ENCODE assay signal across 1 cellular context in the genomic region with DNA sequence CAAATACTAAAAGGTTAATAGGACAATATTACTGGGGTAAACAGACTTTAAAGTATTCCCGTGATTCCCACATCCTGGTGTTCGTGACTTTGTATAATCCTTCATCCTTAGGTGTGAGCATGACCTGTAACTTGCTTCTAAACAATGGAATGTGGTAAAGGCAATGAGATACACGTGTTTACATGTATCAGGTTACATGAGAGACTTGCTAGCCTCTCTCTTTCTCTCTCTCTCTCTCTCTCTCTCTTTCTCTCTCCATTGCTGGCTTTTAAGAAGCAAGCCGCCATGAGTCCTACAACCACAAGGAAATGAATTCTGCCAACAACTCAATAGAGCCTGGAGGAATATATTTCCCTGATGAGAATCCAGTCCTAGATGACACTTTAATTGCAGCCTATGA.
TF ChIP-seq lines count a peak whose summit lies in the region.

No MANE protein-coding gene starts in this region.

TF ChIP-seq in HepG2, 621 proteins besides CTCF, POLR2A, EP300 and RAD21 (continued from another document and continues in another):
- TF ChIP-seq, protein P1, sequence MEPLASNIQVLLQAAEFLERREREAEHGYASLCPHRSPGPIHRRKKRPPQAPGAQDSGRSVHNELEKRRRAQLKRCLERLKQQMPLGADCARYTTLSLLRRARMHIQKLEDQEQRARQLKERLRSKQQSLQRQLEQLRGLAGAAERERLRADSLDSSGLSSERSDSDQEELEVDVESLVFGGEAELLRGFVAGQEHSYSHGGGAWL (CRISPR knock-in tag; IDR thresholded peaks at IDR 0.05), result no peak
- no peak for TF ChIP-seq SRSF9 (IDR thresholded peaks at IDR 0.05; ENCODE audit: borderline replicate concordance, insufficient read depth, low read depth, low read length, poor library complexity, severe bottlenecking)
- TF ChIP-seq FOXP1 (IDR thresholded peaks at IDR 0.05), result no peak
- peak; percentile 39; the same call in 1 of the 2 replicates for TF ChIP-seq FOXP1 (CRISPR knock-in tag; IDR thresholded peaks at IDR 0.05)
- no peak for TF ChIP-seq FOXO1 (CRISPR knock-in tag; IDR thresholded peaks at IDR 0.05)
- no peak for TF ChIP-seq HDAC2 (CRISPR knock-in tag; IDR thresholded peaks at IDR 0.05)
- TF ChIP-seq, protein P2, sequence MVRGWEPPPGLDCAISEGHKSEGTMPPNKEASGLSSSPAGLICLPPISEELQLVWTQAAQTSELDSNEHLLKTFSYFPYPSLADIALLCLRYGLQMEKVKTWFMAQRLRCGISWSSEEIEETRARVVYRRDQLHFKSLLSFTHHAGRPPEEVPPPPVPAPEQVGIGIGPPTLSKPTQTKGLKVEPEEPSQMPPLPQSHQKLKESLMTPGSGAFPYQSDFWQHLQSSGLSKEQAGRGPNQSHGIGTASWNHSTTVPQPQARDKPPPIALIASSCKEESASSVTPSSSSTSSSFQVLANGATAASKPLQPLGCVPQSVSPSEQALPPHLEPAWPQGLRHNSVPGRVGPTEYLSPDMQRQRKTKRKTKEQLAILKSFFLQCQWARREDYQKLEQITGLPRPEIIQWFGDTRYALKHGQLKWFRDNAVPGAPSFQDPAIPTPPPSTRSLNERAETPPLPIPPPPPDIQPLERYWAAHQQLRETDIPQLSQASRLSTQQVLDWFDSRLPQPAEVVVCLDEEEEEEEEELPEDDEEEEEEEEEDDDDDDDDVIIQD (CRISPR knock-in tag; IDR thresholded peaks at IDR 0.05; ENCODE audit: low read depth), result 0 out of 2 replicates have a peak, but pooled peaks have one; percentile 37
- TF ChIP-seq, protein P3, sequence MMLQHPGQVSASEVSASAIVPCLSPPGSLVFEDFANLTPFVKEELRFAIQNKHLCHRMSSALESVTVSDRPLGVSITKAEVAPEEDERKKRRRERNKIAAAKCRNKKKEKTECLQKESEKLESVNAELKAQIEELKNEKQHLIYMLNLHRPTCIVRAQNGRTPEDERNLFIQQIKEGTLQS (CRISPR knock-in tag; IDR thresholded peaks at IDR 0.05), result no peak
- no peak for TF ChIP-seq MED13 (CRISPR knock-in tag; IDR thresholded peaks at IDR 0.05)
- TF ChIP-seq SMAD1 (CRISPR knock-in tag; IDR thresholded peaks at IDR 0.05; ENCODE audit: borderline replicate concordance, low read depth), result no peak
- no peak for TF ChIP-seq FLYWCH1 (CRISPR knock-in tag; IDR thresholded peaks at IDR 0.05)
- TF ChIP-seq ZMYM2 (CRISPR knock-in tag; IDR thresholded peaks at IDR 0.05), result no peak
- TF ChIP-seq ZNF496 (CRISPR knock-in tag; IDR thresholded peaks at IDR 0.05; ENCODE audit: insufficient replicate concordance), result no peak
- no peak for TF ChIP-seq TAF15 (IDR thresholded peaks at IDR 0.05; ENCODE audit: low read depth, low read length, poor library complexity, severe bottlenecking)
- 0 out of 2 replicates have a peak, but pooled peaks have one; percentile 13 for TF ChIP-seq SAP130 (CRISPR knock-in tag; IDR thresholded peaks at IDR 0.05; ENCODE audit: low read depth)
- no peak for TF ChIP-seq ZFP1 (CRISPR knock-in tag; IDR thresholded peaks at IDR 0.05)
- TF ChIP-seq, protein P4, sequence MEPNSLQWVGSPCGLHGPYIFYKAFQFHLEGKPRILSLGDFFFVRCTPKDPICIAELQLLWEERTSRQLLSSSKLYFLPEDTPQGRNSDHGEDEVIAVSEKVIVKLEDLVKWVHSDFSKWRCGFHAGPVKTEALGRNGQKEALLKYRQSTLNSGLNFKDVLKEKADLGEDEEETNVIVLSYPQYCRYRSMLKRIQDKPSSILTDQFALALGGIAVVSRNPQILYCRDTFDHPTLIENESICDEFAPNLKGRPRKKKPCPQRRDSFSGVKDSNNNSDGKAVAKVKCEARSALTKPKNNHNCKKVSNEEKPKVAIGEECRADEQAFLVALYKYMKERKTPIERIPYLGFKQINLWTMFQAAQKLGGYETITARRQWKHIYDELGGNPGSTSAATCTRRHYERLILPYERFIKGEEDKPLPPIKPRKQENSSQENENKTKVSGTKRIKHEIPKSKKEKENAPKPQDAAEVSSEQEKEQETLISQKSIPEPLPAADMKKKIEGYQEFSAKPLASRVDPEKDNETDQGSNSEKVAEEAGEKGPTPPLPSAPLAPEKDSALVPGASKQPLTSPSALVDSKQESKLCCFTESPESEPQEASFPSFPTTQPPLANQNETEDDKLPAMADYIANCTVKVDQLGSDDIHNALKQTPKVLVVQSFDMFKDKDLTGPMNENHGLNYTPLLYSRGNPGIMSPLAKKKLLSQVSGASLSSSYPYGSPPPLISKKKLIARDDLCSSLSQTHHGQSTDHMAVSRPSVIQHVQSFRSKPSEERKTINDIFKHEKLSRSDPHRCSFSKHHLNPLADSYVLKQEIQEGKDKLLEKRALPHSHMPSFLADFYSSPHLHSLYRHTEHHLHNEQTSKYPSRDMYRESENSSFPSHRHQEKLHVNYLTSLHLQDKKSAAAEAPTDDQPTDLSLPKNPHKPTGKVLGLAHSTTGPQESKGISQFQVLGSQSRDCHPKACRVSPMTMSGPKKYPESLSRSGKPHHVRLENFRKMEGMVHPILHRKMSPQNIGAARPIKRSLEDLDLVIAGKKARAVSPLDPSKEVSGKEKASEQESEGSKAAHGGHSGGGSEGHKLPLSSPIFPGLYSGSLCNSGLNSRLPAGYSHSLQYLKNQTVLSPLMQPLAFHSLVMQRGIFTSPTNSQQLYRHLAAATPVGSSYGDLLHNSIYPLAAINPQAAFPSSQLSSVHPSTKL (CRISPR knock-in tag; IDR thresholded peaks at IDR 0.05), result 0 out of 2 replicates have a peak, but pooled peaks have one; percentile 14
- TF ChIP-seq, protein P5, sequence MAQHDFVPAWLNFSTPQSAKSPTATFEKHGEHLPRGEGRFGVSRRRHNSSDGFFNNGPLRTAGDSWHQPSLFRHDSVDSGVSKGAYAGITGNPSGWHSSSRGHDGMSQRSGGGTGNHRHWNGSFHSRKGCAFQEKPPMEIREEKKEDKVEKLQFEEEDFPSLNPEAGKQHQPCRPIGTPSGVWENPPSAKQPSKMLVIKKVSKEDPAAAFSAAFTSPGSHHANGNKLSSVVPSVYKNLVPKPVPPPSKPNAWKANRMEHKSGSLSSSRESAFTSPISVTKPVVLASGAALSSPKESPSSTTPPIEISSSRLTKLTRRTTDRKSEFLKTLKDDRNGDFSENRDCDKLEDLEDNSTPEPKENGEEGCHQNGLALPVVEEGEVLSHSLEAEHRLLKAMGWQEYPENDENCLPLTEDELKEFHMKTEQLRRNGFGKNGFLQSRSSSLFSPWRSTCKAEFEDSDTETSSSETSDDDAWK (CRISPR knock-in tag; IDR thresholded peaks at IDR 0.05), result no peak
- TF ChIP-seq NFRKB (IDR thresholded peaks at IDR 0.05), result no peak
- no peak; the same call in 1 of the 2 replicates for TF ChIP-seq FOXK1 (CRISPR knock-in tag; IDR thresholded peaks at IDR 0.05; ENCODE audit: borderline replicate concordance, low read depth)
- no peak for TF ChIP-seq SP4 (CRISPR knock-in tag; IDR thresholded peaks at IDR 0.05)
- TF ChIP-seq, protein P6, sequence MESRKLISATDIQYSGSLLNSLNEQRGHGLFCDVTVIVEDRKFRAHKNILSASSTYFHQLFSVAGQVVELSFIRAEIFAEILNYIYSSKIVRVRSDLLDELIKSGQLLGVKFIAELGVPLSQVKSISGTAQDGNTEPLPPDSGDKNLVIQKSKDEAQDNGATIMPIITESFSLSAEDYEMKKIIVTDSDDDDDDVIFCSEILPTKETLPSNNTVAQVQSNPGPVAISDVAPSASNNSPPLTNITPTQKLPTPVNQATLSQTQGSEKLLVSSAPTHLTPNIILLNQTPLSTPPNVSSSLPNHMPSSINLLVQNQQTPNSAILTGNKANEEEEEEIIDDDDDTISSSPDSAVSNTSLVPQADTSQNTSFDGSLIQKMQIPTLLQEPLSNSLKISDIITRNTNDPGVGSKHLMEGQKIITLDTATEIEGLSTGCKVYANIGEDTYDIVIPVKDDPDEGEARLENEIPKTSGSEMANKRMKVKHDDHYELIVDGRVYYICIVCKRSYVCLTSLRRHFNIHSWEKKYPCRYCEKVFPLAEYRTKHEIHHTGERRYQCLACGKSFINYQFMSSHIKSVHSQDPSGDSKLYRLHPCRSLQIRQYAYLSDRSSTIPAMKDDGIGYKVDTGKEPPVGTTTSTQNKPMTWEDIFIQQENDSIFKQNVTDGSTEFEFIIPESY (CRISPR knock-in tag; IDR thresholded peaks at IDR 0.05), result no peak
- no peak for TF ChIP-seq HOXA3 (CRISPR knock-in tag; IDR thresholded peaks at IDR 0.05)
- 0 out of 2 replicates have a peak, but pooled peaks have one; percentile 38 for TF ChIP-seq HMG20A (CRISPR knock-in tag; IDR thresholded peaks at IDR 0.05; ENCODE audit: borderline replicate concordance)
- no peak for TF ChIP-seq SSRP1 (CRISPR knock-in tag; IDR thresholded peaks at IDR 0.05)
- no peak for TF ChIP-seq KLF9 (CRISPR knock-in tag; IDR thresholded peaks at IDR 0.05; ENCODE audit: low read depth)
- TF ChIP-seq ZNF569 (CRISPR knock-in tag; IDR thresholded peaks at IDR 0.05; ENCODE audit: borderline replicate concordance), result no peak
- TF ChIP-seq SOX5 (CRISPR knock-in tag; IDR thresholded peaks at IDR 0.05; ENCODE audit: borderline replicate concordance), result peak; percentile 60; the same call in 1 of the 2 replicates
- no peak for TF ChIP-seq HOXA5 (CRISPR knock-in tag; IDR thresholded peaks at IDR 0.05)
- TF ChIP-seq, protein P7, sequence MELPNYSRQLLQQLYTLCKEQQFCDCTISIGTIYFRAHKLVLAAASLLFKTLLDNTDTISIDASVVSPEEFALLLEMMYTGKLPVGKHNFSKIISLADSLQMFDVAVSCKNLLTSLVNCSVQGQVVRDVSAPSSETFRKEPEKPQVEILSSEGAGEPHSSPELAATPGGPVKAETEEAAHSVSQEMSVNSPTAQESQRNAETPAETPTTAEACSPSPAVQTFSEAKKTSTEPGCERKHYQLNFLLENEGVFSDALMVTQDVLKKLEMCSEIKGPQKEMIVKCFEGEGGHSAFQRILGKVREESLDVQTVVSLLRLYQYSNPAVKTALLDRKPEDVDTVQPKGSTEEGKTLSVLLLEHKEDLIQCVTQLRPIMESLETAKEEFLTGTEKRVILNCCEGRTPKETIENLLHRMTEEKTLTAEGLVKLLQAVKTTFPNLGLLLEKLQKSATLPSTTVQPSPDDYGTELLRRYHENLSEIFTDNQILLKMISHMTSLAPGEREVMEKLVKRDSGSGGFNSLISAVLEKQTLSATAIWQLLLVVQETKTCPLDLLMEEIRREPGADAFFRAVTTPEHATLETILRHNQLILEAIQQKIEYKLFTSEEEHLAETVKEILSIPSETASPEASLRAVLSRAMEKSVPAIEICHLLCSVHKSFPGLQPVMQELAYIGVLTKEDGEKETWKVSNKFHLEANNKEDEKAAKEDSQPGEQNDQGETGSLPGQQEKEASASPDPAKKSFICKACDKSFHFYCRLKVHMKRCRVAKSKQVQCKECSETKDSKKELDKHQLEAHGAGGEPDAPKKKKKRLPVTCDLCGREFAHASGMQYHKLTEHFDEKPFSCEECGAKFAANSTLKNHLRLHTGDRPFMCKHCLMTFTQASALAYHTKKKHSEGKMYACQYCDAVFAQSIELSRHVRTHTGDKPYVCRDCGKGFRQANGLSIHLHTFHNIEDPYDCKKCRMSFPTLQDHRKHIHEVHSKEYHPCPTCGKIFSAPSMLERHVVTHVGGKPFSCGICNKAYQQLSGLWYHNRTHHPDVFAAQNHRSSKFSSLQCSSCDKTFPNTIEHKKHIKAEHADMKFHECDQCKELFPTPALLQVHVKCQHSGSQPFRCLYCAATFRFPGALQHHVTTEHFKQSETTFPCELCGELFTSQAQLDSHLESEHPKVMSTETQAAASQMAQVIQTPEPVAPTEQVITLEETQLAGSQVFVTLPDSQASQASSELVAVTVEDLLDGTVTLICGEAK (IDR thresholded peaks at IDR 0.05), result no peak
- TF ChIP-seq, protein P7 (CRISPR knock-in tag; IDR thresholded peaks at IDR 0.05), result no peak
- no peak for TF ChIP-seq PHF20 (CRISPR knock-in tag; IDR thresholded peaks at IDR 0.05)
- no peak for TF ChIP-seq RBM39 (IDR thresholded peaks at IDR 0.05; ENCODE audit: low read depth, low read length, poor library complexity, severe bottlenecking)
- no peak for TF ChIP-seq XRCC5 (optimal IDR thresholded peaks at IDR 0.05; ENCODE audit: low read length)
- TF ChIP-seq GATAD2A (CRISPR knock-in tag; IDR thresholded peaks at IDR 0.05), result peak; percentile 54
- no peak for TF ChIP-seq TARDBP (CRISPR knock-in tag; IDR thresholded peaks at IDR 0.05)
- TF ChIP-seq ZNF501 (CRISPR knock-in tag; IDR thresholded peaks at IDR 0.05), result no peak
- TF ChIP-seq HCFC1 (IDR thresholded peaks at IDR 0.05; ENCODE audit: low read depth, low read length), result no peak
- TF ChIP-seq ZNF3 (CRISPR knock-in tag; IDR thresholded peaks at IDR 0.05), result no peak
- no peak for TF ChIP-seq EZH2 (conservative IDR thresholded peaks at IDR 0.05; ENCODE audit: low read depth, low read length)
- peak; percentile 97 for TF ChIP-seq SIX1 (CRISPR knock-in tag; IDR thresholded peaks at IDR 0.05; ENCODE audit: borderline replicate concordance)
- no peak for TF ChIP-seq SOX13 (IDR thresholded peaks at IDR 0.05)
- peak in 1 of 2 experiments; percentile 79; a peak in 2 of 4 replicates for TF ChIP-seq SOX13 (CRISPR knock-in tag; conservative IDR thresholded peaks at IDR 0.05 in 1 of 2, IDR thresholded peaks at IDR 0.05 in 1 of 2)
- TF ChIP-seq ZNF788 (CRISPR knock-in tag; IDR thresholded peaks at IDR 0.05; ENCODE audit: borderline replicate concordance), result no peak
